In genomic region chr11:63516109-63516508, GRCh38 we compare ENCODE assay signal across 1 cellular context.
TF ChIP-seq lines count a peak whose summit lies in the region.

No MANE protein-coding gene starts in this region.

TF ChIP-seq in K562, 482 proteins besides CTCF, POLR2A, EP300 and RAD21 (continued from another document):
- no peak for TF ChIP-seq HMBOX1 (IDR thresholded peaks at IDR 0.05)
- no peak for TF ChIP-seq ZNF184 (CRISPR knock-in tag; IDR thresholded peaks at IDR 0.05)
- no peak for TF ChIP-seq MXI1 (IDR thresholded peaks at IDR 0.05; ENCODE audit: low read depth, low read length)
